Comparison of ENCODE assay signal across 1 cellular context in the genomic region with DNA sequence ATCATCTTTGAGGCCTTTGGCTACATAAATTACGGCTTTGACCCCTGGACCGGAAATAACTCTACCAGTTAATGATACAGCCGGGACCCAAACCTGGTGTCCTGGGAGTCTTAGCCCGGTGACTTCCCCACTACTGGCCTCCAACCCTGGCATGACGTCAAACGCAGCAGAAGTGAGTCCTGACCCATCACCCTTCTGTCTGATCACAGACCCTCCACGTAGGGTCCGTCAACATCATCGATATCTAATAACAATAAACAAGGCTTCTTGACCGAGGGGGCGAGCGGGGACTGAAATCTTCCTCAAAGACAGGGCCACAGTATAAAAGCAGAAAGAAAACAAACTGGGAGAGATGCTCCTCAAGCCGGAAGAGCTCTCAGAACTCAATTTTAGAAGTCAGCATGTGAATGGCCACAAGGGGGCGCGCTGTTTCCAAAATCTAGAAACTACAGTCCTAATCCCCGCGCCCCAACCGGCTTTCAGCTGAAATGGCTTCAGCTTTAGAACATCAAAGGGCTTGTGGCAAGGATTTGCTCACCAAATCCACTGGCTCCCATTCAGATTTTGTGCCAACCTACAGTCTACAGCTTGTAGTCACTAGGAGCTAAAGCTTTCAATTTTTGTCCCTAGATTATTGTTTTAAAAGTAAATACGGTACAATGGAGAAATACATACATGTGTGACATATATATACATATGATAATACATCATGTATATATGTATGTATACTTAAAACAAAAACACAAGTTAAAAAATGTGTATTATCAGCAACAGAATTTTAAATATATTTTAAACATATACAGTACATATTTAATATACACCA.
A peak's percentile ranks its signal among the peaks of the same experiment; 100 is the strongest.
TF ChIP-seq lines count a peak whose summit lies in the region.

No MANE protein-coding gene starts in this region.

TF ChIP-seq in HepG2, 621 proteins besides CTCF, POLR2A, EP300 and RAD21 (continued from another document and continues in another):
- TF ChIP-seq, protein P1, sequence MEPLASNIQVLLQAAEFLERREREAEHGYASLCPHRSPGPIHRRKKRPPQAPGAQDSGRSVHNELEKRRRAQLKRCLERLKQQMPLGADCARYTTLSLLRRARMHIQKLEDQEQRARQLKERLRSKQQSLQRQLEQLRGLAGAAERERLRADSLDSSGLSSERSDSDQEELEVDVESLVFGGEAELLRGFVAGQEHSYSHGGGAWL (CRISPR knock-in tag; IDR thresholded peaks at IDR 0.05) = no peak
- 0 out of 2 replicates have a peak, but pooled peaks have one; percentile 33 for TF ChIP-seq ZKSCAN8 (CRISPR knock-in tag; IDR thresholded peaks at IDR 0.05; ENCODE audit: borderline replicate concordance)
- TF ChIP-seq, protein P2, sequence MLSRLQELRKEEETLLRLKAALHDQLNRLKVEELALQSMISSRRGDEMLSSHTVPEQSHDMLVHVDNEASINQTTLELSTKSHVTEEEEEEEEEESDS (CRISPR knock-in tag; IDR thresholded peaks at IDR 0.05; ENCODE audit: borderline replicate concordance) = no peak
- TF ChIP-seq ZEB1 (IDR thresholded peaks at IDR 0.05; ENCODE audit: insufficient replicate concordance, low read depth) = no peak
- no peak for TF ChIP-seq TP53 (CRISPR knock-in tag; conservative IDR thresholded peaks at IDR 0.05)
- TF ChIP-seq NFE2L2 (IDR thresholded peaks at IDR 0.05; ENCODE audit: low read length) = no peak
- TF ChIP-seq NFKB2 (CRISPR knock-in tag; IDR thresholded peaks at IDR 0.05; ENCODE audit: borderline replicate concordance) = no peak
- TF ChIP-seq, protein P3, sequence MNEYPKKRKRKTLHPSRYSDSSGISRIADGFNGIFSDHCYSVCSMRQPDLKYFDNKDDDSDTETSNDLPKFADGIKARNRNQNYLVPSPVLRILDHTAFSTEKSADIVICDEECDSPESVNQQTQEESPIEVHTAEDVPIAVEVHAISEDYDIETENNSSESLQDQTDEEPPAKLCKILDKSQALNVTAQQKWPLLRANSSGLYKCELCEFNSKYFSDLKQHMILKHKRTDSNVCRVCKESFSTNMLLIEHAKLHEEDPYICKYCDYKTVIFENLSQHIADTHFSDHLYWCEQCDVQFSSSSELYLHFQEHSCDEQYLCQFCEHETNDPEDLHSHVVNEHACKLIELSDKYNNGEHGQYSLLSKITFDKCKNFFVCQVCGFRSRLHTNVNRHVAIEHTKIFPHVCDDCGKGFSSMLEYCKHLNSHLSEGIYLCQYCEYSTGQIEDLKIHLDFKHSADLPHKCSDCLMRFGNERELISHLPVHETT (CRISPR knock-in tag; conservative IDR thresholded peaks at IDR 0.05) = no peak
- no peak for TF ChIP-seq MIXL1 (CRISPR knock-in tag; IDR thresholded peaks at IDR 0.05)
- TF ChIP-seq, protein P4, sequence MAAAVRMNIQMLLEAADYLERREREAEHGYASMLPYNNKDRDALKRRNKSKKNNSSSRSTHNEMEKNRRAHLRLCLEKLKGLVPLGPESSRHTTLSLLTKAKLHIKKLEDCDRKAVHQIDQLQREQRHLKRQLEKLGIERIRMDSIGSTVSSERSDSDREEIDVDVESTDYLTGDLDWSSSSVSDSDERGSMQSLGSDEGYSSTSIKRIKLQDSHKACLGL (CRISPR knock-in tag; IDR thresholded peaks at IDR 0.05) = no peak
- TF ChIP-seq BRD4 (CRISPR knock-in tag; IDR thresholded peaks at IDR 0.05) = no peak
- TF ChIP-seq ZNF879 (CRISPR knock-in tag; IDR thresholded peaks at IDR 0.05) = no peak
- no peak for TF ChIP-seq ZNF761 (CRISPR knock-in tag; conservative IDR thresholded peaks at IDR 0.05)
- TF ChIP-seq ZNF350 (CRISPR knock-in tag; IDR thresholded peaks at IDR 0.05; ENCODE audit: borderline replicate concordance, low read depth) = no peak
- TF ChIP-seq, protein P5, sequence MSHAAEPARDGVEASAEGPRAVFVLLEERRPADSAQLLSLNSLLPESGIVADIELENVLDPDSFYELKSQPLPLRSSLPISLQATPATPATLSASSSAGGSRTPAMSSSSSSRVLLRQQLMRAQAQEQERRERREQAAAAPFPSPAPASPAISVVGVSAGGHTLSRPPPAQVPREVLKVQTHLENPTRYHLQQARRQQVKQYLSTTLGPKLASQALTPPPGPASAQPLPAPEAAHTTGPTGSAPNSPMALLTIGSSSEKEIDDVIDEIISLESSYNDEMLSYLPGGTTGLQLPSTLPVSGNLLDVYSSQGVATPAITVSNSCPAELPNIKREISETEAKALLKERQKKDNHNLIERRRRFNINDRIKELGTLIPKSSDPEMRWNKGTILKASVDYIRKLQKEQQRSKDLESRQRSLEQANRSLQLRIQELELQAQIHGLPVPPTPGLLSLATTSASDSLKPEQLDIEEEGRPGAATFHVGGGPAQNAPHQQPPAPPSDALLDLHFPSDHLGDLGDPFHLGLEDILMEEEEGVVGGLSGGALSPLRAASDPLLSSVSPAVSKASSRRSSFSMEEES (CRISPR knock-in tag; IDR thresholded peaks at IDR 0.05) = no peak
- TF ChIP-seq ADNP (CRISPR knock-in tag; IDR thresholded peaks at IDR 0.05) = no peak
- TF ChIP-seq ZNF329 (CRISPR knock-in tag; IDR thresholded peaks at IDR 0.05; ENCODE audit: low read depth) = no peak
- no peak for TF ChIP-seq RFX3 (CRISPR knock-in tag; IDR thresholded peaks at IDR 0.05)
- no peak for TF ChIP-seq GABPB1 (CRISPR knock-in tag; IDR thresholded peaks at IDR 0.05)
- TF ChIP-seq AHR (CRISPR knock-in tag; IDR thresholded peaks at IDR 0.05) = no peak
- no peak for TF ChIP-seq ZNF501 (CRISPR knock-in tag; IDR thresholded peaks at IDR 0.05)
- TF ChIP-seq DNMT3B (CRISPR knock-in tag; conservative IDR thresholded peaks at IDR 0.05) = 0 out of 2 replicates have a peak, but pooled peaks have one; percentile 39
- TF ChIP-seq ZNF263 (CRISPR knock-in tag; IDR thresholded peaks at IDR 0.05) = no peak
- no peak for TF ChIP-seq MEIS2 (CRISPR knock-in tag; IDR thresholded peaks at IDR 0.05)
- TF ChIP-seq, protein P6, sequence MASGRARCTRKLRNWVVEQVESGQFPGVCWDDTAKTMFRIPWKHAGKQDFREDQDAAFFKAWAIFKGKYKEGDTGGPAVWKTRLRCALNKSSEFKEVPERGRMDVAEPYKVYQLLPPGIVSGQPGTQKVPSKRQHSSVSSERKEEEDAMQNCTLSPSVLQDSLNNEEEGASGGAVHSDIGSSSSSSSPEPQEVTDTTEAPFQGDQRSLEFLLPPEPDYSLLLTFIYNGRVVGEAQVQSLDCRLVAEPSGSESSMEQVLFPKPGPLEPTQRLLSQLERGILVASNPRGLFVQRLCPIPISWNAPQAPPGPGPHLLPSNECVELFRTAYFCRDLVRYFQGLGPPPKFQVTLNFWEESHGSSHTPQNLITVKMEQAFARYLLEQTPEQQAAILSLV (CRISPR knock-in tag; IDR thresholded peaks at IDR 0.05; ENCODE audit: borderline replicate concordance) = no peak
- no peak for TF ChIP-seq ZNF607 (CRISPR knock-in tag; IDR thresholded peaks at IDR 0.05; ENCODE audit: borderline replicate concordance)
- peak; percentile 9; the same call in 1 of the 2 replicates for TF ChIP-seq ETV5 (CRISPR knock-in tag; IDR thresholded peaks at IDR 0.05; ENCODE audit: borderline replicate concordance)
- TF ChIP-seq, protein P7, sequence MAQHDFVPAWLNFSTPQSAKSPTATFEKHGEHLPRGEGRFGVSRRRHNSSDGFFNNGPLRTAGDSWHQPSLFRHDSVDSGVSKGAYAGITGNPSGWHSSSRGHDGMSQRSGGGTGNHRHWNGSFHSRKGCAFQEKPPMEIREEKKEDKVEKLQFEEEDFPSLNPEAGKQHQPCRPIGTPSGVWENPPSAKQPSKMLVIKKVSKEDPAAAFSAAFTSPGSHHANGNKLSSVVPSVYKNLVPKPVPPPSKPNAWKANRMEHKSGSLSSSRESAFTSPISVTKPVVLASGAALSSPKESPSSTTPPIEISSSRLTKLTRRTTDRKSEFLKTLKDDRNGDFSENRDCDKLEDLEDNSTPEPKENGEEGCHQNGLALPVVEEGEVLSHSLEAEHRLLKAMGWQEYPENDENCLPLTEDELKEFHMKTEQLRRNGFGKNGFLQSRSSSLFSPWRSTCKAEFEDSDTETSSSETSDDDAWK (CRISPR knock-in tag; IDR thresholded peaks at IDR 0.05) = no peak
- no peak for TF ChIP-seq YEATS4 (CRISPR knock-in tag; IDR thresholded peaks at IDR 0.05; ENCODE audit: borderline replicate concordance)
- TF ChIP-seq HOXA3 (CRISPR knock-in tag; IDR thresholded peaks at IDR 0.05) = peak; percentile 33; the same call in 1 of the 2 replicates
- no peak for TF ChIP-seq U2AF1 (optimal IDR thresholded peaks at IDR 0.05; ENCODE audit: low read depth, low read length)
- no peak for TF ChIP-seq U2AF2 (IDR thresholded peaks at IDR 0.05; ENCODE audit: low read depth, low read length)
- no peak for TF ChIP-seq ISX (CRISPR knock-in tag; conservative IDR thresholded peaks at IDR 0.05)
- TF ChIP-seq ATAD3A (CRISPR knock-in tag; IDR thresholded peaks at IDR 0.05) = no peak
- TF ChIP-seq ARNTL (CRISPR knock-in tag; IDR thresholded peaks at IDR 0.05) = no peak
- no peak for TF ChIP-seq NR2F6 (IDR thresholded peaks at IDR 0.05)
- TF ChIP-seq NR2F6 (CRISPR knock-in tag; IDR thresholded peaks at IDR 0.05) = no peak; the same call in 1 of the 2 replicates
- no peak for TF ChIP-seq SYNCRIP (IDR thresholded peaks at IDR 0.05; ENCODE audit: insufficient read depth, low read depth, low read length)
- no peak for TF ChIP-seq ZNF12 (CRISPR knock-in tag; IDR thresholded peaks at IDR 0.05)
- no peak for TF ChIP-seq ZNF552 (CRISPR knock-in tag; IDR thresholded peaks at IDR 0.05; ENCODE audit: borderline replicate concordance)
- TF ChIP-seq, protein P8, sequence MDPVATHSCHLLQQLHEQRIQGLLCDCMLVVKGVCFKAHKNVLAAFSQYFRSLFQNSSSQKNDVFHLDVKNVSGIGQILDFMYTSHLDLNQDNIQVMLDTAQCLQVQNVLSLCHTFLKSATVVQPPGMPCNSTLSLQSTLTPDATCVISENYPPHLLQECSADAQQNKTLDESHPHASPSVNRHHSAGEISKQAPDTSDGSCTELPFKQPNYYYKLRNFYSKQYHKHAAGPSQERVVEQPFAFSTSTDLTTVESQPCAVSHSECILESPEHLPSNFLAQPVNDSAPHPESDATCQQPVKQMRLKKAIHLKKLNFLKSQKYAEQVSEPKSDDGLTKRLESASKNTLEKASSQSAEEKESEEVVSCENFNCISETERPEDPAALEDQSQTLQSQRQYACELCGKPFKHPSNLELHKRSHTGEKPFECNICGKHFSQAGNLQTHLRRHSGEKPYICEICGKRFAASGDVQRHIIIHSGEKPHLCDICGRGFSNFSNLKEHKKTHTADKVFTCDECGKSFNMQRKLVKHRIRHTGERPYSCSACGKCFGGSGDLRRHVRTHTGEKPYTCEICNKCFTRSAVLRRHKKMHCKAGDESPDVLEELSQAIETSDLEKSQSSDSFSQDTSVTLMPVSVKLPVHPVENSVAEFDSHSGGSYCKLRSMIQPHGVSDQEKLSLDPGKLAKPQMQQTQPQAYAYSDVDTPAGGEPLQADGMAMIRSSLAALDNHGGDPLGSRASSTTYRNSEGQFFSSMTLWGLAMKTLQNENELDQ (CRISPR knock-in tag; IDR thresholded peaks at IDR 0.05; ENCODE audit: borderline replicate concordance) = no peak
- TF ChIP-seq ZNF747 (CRISPR knock-in tag; IDR thresholded peaks at IDR 0.05; ENCODE audit: borderline replicate concordance) = no peak
- no peak for TF ChIP-seq SOX6 (IDR thresholded peaks at IDR 0.05)
- 0 out of 2 replicates have a peak, but pooled peaks have one; percentile 14 for TF ChIP-seq SOX6 (CRISPR knock-in tag; IDR thresholded peaks at IDR 0.05)
- peak; percentile 96 for TF ChIP-seq SMC3 (IDR thresholded peaks at IDR 0.05; ENCODE audit: low read length)
- TF ChIP-seq, protein P9, sequence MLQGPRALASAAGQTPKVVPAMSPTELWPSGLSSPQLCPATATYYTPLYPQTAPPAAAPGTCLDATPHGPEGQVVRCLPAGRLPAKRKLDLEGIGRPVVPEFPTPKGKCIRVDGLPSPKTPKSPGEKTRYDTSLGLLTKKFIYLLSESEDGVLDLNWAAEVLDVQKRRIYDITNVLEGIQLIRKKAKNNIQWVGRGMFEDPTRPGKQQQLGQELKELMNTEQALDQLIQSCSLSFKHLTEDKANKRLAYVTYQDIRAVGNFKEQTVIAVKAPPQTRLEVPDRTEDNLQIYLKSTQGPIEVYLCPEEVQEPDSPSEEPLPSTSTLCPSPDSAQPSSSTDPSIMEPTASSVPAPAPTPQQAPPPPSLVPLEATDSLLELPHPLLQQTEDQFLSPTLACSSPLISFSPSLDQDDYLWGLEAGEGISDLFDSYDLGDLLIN (CRISPR knock-in tag; IDR thresholded peaks at IDR 0.05; ENCODE audit: borderline replicate concordance) = no peak
- TF ChIP-seq PAWR (CRISPR knock-in tag; IDR thresholded peaks at IDR 0.05; ENCODE audit: borderline replicate concordance) = no peak
- no peak for TF ChIP-seq MAF1 (CRISPR knock-in tag; IDR thresholded peaks at IDR 0.05; ENCODE audit: borderline replicate concordance)
- TF ChIP-seq, protein P10, sequence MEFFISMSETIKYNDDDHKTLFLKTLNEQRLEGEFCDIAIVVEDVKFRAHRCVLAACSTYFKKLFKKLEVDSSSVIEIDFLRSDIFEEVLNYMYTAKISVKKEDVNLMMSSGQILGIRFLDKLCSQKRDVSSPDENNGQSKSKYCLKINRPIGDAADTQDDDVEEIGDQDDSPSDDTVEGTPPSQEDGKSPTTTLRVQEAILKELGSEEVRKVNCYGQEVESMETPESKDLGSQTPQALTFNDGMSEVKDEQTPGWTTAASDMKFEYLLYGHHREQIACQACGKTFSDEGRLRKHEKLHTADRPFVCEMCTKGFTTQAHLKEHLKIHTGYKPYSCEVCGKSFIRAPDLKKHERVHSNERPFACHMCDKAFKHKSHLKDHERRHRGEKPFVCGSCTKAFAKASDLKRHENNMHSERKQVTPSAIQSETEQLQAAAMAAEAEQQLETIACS (CRISPR knock-in tag; IDR thresholded peaks at IDR 0.05) = no peak
- TF ChIP-seq PHF21A (CRISPR knock-in tag; IDR thresholded peaks at IDR 0.05) = peak; percentile 37; the same call in 1 of the 2 replicates
- no peak for TF ChIP-seq KLF16 (CRISPR knock-in tag; IDR thresholded peaks at IDR 0.05)
- TF ChIP-seq PITX1 (CRISPR knock-in tag; IDR thresholded peaks at IDR 0.05) = peak; percentile 62; the same call in 1 of the 2 replicates
- TF ChIP-seq, protein P11, sequence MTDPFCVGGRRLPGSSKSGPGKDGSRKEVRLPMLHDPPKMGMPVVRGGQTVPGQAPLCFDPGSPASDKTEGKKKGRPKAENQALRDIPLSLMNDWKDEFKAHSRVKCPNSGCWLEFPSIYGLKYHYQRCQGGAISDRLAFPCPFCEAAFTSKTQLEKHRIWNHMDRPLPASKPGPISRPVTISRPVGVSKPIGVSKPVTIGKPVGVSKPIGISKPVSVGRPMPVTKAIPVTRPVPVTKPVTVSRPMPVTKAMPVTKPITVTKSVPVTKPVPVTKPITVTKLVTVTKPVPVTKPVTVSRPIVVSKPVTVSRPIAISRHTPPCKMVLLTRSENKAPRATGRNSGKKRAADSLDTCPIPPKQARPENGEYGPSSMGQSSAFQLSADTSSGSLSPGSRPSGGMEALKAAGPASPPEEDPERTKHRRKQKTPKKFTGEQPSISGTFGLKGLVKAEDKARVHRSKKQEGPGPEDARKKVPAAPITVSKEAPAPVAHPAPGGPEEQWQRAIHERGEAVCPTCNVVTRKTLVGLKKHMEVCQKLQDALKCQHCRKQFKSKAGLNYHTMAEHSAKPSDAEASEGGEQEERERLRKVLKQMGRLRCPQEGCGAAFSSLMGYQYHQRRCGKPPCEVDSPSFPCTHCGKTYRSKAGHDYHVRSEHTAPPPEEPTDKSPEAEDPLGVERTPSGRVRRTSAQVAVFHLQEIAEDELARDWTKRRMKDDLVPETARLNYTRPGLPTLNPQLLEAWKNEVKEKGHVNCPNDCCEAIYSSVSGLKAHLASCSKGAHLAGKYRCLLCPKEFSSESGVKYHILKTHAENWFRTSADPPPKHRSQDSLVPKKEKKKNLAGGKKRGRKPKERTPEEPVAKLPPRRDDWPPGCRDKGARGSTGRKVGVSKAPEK (CRISPR knock-in tag; IDR thresholded peaks at IDR 0.05; ENCODE audit: borderline replicate concordance) = no peak
- no peak for TF ChIP-seq ZNF224 (CRISPR knock-in tag; IDR thresholded peaks at IDR 0.05)
- no peak for TF ChIP-seq KDM4B (CRISPR knock-in tag; IDR thresholded peaks at IDR 0.05)
- no peak for TF ChIP-seq ZNF792 (CRISPR knock-in tag; IDR thresholded peaks at IDR 0.05)
- no peak for TF ChIP-seq TOPORS (CRISPR knock-in tag; IDR thresholded peaks at IDR 0.05)
- no peak for TF ChIP-seq MIER3 (CRISPR knock-in tag; IDR thresholded peaks at IDR 0.05; ENCODE audit: borderline replicate concordance)
